Comparison of ENCODE assay signal across 9 cellular contexts in genomic region chr3:96183871-96184270, GRCh38.
"Had no signal": no experiment of that assay in that cellular context is flagged by ENCODE, and none has a peak within 500 bp of the region (broad histone marks: within the 10 kb centered on the region; RNA-seq: fewer than 3 reads in every experiment).

No MANE protein-coding gene starts in this region.

- H3K4me1 ChIP-seq: HAP-1 had no signal

- H3K27ac ChIP-seq: GM23248 had no signal

- H3K4me3 ChIP-seq: GM23248, HAP-1, K562 had no signal

- H3K36me3 ChIP-seq: HAP-1 had no signal

- FAIRE-seq: HTR-8/SVneo, K562 had no signal

- DNase-seq: GM23248, GOT3, H7, HFFc6, IMR-90 had no signal

- ATAC-seq: HCT116, K562 had no signal

- H3K9me3 ChIP-seq: HAP-1 had no signal
